ENCODE assay signal across 1 cellular context in genomic region chr2:61538920-61539559, GRCh38.
TF ChIP-seq lines count a peak whose summit lies in the region.

No MANE protein-coding gene starts in this region.

TF ChIP-seq in endothelial cell of umbilical vein, 7 proteins besides CTCF, POLR2A, EP300 and RAD21:
- TF ChIP-seq MAX (IDR thresholded peaks at IDR 0.05; ENCODE audit: insufficient read depth, insufficient read length) (peak; percentile 42), FOS (IDR thresholded peaks at IDR 0.05; ENCODE audit: borderline replicate concordance, insufficient read depth, low read length) (no peak)
TF ChIP-seq in endothelial cell of umbilical vein: peak in this region for 1.
